In genomic region chr19:4473708-4474503, GRCh38 we compare ENCODE assay signal across 8 cellular contexts. TPM values are rescaled to one million over a fixed set of nuclear protein-coding genes. Genes with fewer than 3 reads are reported as not detected.
DNase-seq lines count a peak whose midpoint lies in the region; TF ChIP-seq lines count a peak whose summit lies in the region.

No MANE protein-coding gene starts in this region.

- peak overlapping the region; percentile 80 for H3K4me3 Mint-ChIP-seq in progenitor cell of endocrine pancreas (ENCODE audit: low read depth)

- TF ChIP-seq CTCF in PC-9 (conservative IDR thresholded peaks at IDR 0.05), result no peak
- TF ChIP-seq CTCF in progenitor cell of endocrine pancreas (IDR thresholded peaks at IDR 0.05; ENCODE audit: unreplicated experiment), result no peak

- H3K27me3 ChIP-seq in PC-9 (ENCODE audit: insufficient read depth, low read depth), result no peaks in the 10 kb centered on the region
- no peaks in the 10 kb centered on the region for H3K27me3 ChIP-seq in endocrine pancreas (ENCODE audit: control insufficient read depth, insufficient read depth, low read length)

- H3K9ac ChIP-seq in endocrine pancreas (ENCODE audit: control insufficient read depth, insufficient read depth, low read length), result peak overlapping the region; percentile 41

- H3K27ac Mint-ChIP-seq in progenitor cell of endocrine pancreas, result peak overlapping the region; percentile 85

- no peaks in the 10 kb centered on the region for H4K20me1 ChIP-seq in PC-9 (ENCODE audit: insufficient read depth)

- POLR2A ChIA-PET in PC-9 (lab: Charles Lee; ENCODE audit: unreplicated experiment), result no interaction called here

- intact Hi-C loops in PC-9 (cut with micrococcal nuclease; ENCODE audit: unreplicated experiment), result no loop called here
- intact Hi-C loops in posterior cingulate gyrus (cut with DNase I), result loop anchor here (5.0 kb wide), 1 partner anchor 227 kb away; the partner anchor contains the start of gene YJU2

- peaks cover 11% of the 10 kb centered on the region for H3F3A ChIP-seq in PC-9 (ENCODE audit: insufficient read depth, low read depth)

- peaks cover 5% of the 10 kb centered on the region for H3K36me3 Mint-ChIP-seq in progenitor cell of endocrine pancreas (ENCODE audit: insufficient read depth)

- H3K36me3 ChIP-seq in PC-9 (ENCODE audit: low read depth) (no peaks in the 10 kb centered on the region), endocrine pancreas (ENCODE audit: control insufficient read depth, insufficient read depth, low read length) (no peaks in the 10 kb centered on the region)

- BruUV-seq in PC-9 (replicated peaks; lab: Mats Ljungman, UMichigan), result no TSS peak

- H2AFZ ChIP-seq in PC-9, result no peak overlapping the region

- H3K27ac ChIP-seq in PC-9, result no peak overlapping the region

- H3K4me1 ChIP-seq in PC-9 (replicated peaks; ENCODE audit: insufficient read depth) (peaks cover 6% of the 10 kb centered on the region; the same call in 1 of the 2 replicates), endocrine pancreas (ENCODE audit: control insufficient read depth, insufficient read depth, low read length) (no peaks in the 10 kb centered on the region)

- no peaks in the 10 kb centered on the region for H3K9me3 ChIP-seq in PC-9 (ENCODE audit: insufficient read depth, low read depth)
- H3K9me3 ChIP-seq in endocrine pancreas (ENCODE audit: control insufficient read depth, low read length), result no peaks in the 10 kb centered on the region

- CTCF ChIA-PET in PC-9 (lab: Charles Lee), result interaction anchor here (0.6 kb wide), 1 partner anchor 48 kb away, joined by 7 read pairs; no protein-coding TSS in a partner anchor

- no peaks in the 10 kb centered on the region for H3K27me3 Mint-ChIP-seq in progenitor cell of endocrine pancreas

- H3K79me2 ChIP-seq in PC-9 (ENCODE audit: low read depth), result peaks cover 11% of the 10 kb centered on the region

- H3K9me2 ChIP-seq in PC-9 (ENCODE audit: insufficient read depth), result no peaks in the 10 kb centered on the region

- DNase-seq in ELF-1 (ENCODE audit: low read depth, low spot score) (peak; percentile 47), PC-9 (no peak), progenitor cell of endocrine pancreas (ENCODE audit: low spot score, unreplicated experiment) (no peak), posterior cingulate gyrus (no peak), NCI-H187 (lab: John Stamatoyannopoulos, UW) (no peak), SKM-1 (lab: John Stamatoyannopoulos, UW; ENCODE audit: unreplicated experiment) (no peak), GOT3 (lab: John Stamatoyannopoulos, UW) (no peak)

- H3K4me1 Mint-ChIP-seq in progenitor cell of endocrine pancreas (ENCODE audit: low read depth), result peaks cover 15% of the 10 kb centered on the region

- H3K4me3 ChIP-seq in PC-9, result no peak overlapping the region
- no peak overlapping the region for H3K4me3 ChIP-seq in endocrine pancreas (ENCODE audit: control insufficient read depth, insufficient read depth, low read length)

- H3K9me3 Mint-ChIP-seq in progenitor cell of endocrine pancreas (ENCODE audit: low read depth), result no peaks in the 10 kb centered on the region

- peak overlapping the region; percentile 84; the same call in 1 of the 2 replicates for H3K4me2 ChIP-seq in PC-9

RNA-seq across cellular contexts. Expression of gene HDGFL2, which starts 1.8 kb away (rescaled TPM):
- total RNA-seq in PC-9 (2021), result 50.8 and 60.2 TPM in 2 replicates
- total RNA-seq in progenitor cell of endocrine pancreas, result 92.6 and 94.2 TPM in 2 replicates

RNA-seq across cellular contexts. Expression of gene UBXN6, which starts 16.3 kb away (rescaled TPM):
- total RNA-seq in PC-9 (2021) (79.4 and 94.7 TPM in 2 replicates), progenitor cell of endocrine pancreas (57.2 and 61.8 TPM in 2 replicates)

RNA-seq across cellular contexts. Expression of gene PLIN4, which starts 44.4 kb away (rescaled TPM):
- 1.6 and 1.8 TPM in 2 replicates for total RNA-seq in PC-9 (2021)
- total RNA-seq in progenitor cell of endocrine pancreas, result 0.93 and 1.3 TPM in 2 replicates
